1 cellular context compared by ENCODE assay signal in genomic region chr12:95634622-95635621, GRCh38.
A peak's percentile ranks its signal among the peaks of the same experiment; 100 is the strongest.
TF ChIP-seq lines count a peak whose summit lies in the region.

No MANE protein-coding gene starts in this region.

TF ChIP-seq in HepG2, 621 proteins besides CTCF, POLR2A, EP300 and RAD21 (continued from another document and continues in another):
- TF ChIP-seq HOXA9 (CRISPR knock-in tag; IDR thresholded peaks at IDR 0.05; ENCODE audit: borderline replicate concordance) (no peak), NR2F2 (IDR thresholded peaks at IDR 0.05; ENCODE audit: borderline replicate concordance, low read depth) (peak; percentile 34; the same call in 1 of the 2 replicates), ZNF296 (CRISPR knock-in tag; conservative IDR thresholded peaks at IDR 0.05) (no peak), KDM2A (CRISPR knock-in tag; IDR thresholded peaks at IDR 0.05; ENCODE audit: borderline replicate concordance, low read depth) (no peak), NFATC3 (CRISPR knock-in tag; IDR thresholded peaks at IDR 0.05) (no peak), NONO (IDR thresholded peaks at IDR 0.05) (no peak), NONO (CRISPR knock-in tag; conservative IDR thresholded peaks at IDR 0.05) (no peak), ZNF280D (CRISPR knock-in tag; IDR thresholded peaks at IDR 0.05) (no peak), SIX1 (CRISPR knock-in tag; IDR thresholded peaks at IDR 0.05; ENCODE audit: borderline replicate concordance) (no peak), MBNL3 (CRISPR knock-in tag; conservative IDR thresholded peaks at IDR 0.05) (no peak), MTF1 (CRISPR knock-in tag; IDR thresholded peaks at IDR 0.05) (no peak), MAFG (CRISPR knock-in tag; IDR thresholded peaks at IDR 0.05) (no peak), KAT7 (CRISPR knock-in tag; IDR thresholded peaks at IDR 0.05; ENCODE audit: borderline replicate concordance) (no peak), ZNF724P (CRISPR knock-in tag; IDR thresholded peaks at IDR 0.05; ENCODE audit: borderline replicate concordance) (no peak), DDIT3 (CRISPR knock-in tag; IDR thresholded peaks at IDR 0.05) (no peak), DZIP1 (CRISPR knock-in tag; IDR thresholded peaks at IDR 0.05) (no peak), LCORL (IDR thresholded peaks at IDR 0.05) (no peak), LCORL (CRISPR knock-in tag; IDR thresholded peaks at IDR 0.05) (no peak), TCF7L2 (IDR thresholded peaks at IDR 0.05; ENCODE audit: low read depth, low read length) (no peak), ASH2L (IDR thresholded peaks at IDR 0.05; ENCODE audit: insufficient read length, low read depth, low read length) (peak; percentile 39), ZNF205 (CRISPR knock-in tag; IDR thresholded peaks at IDR 0.05) (no peak), ZNF501 (CRISPR knock-in tag; IDR thresholded peaks at IDR 0.05) (peak; percentile 34; the same call in 1 of the 2 replicates), PHB2 (IDR thresholded peaks at IDR 0.05; ENCODE audit: partially characterized antibody) (no peak), ZNF644 (CRISPR knock-in tag; IDR thresholded peaks at IDR 0.05; ENCODE audit: low read depth) (peak; percentile 99), ZNF34 (CRISPR knock-in tag; IDR thresholded peaks at IDR 0.05; ENCODE audit: borderline replicate concordance) (no peak), SIX4 (CRISPR knock-in tag; IDR thresholded peaks at IDR 0.05) (no peak), ZEB1 (IDR thresholded peaks at IDR 0.05; ENCODE audit: insufficient replicate concordance, low read depth) (no peak), HNRNPL (IDR thresholded peaks at IDR 0.05; ENCODE audit: low read depth, low read length) (no peak), ZNF562 (CRISPR knock-in tag; IDR thresholded peaks at IDR 0.05; ENCODE audit: borderline replicate concordance) (no peak), PHF8 (CRISPR knock-in tag; IDR thresholded peaks at IDR 0.05) (no peak), ZNF841 (CRISPR knock-in tag; IDR thresholded peaks at IDR 0.05; ENCODE audit: borderline replicate concordance) (no peak), MEIS1 (CRISPR knock-in tag; IDR thresholded peaks at IDR 0.05; ENCODE audit: borderline replicate concordance) (no peak), ZBTB10 (CRISPR knock-in tag; IDR thresholded peaks at IDR 0.05; ENCODE audit: borderline replicate concordance) (no peak)
- TF ChIP-seq, protein P1, sequence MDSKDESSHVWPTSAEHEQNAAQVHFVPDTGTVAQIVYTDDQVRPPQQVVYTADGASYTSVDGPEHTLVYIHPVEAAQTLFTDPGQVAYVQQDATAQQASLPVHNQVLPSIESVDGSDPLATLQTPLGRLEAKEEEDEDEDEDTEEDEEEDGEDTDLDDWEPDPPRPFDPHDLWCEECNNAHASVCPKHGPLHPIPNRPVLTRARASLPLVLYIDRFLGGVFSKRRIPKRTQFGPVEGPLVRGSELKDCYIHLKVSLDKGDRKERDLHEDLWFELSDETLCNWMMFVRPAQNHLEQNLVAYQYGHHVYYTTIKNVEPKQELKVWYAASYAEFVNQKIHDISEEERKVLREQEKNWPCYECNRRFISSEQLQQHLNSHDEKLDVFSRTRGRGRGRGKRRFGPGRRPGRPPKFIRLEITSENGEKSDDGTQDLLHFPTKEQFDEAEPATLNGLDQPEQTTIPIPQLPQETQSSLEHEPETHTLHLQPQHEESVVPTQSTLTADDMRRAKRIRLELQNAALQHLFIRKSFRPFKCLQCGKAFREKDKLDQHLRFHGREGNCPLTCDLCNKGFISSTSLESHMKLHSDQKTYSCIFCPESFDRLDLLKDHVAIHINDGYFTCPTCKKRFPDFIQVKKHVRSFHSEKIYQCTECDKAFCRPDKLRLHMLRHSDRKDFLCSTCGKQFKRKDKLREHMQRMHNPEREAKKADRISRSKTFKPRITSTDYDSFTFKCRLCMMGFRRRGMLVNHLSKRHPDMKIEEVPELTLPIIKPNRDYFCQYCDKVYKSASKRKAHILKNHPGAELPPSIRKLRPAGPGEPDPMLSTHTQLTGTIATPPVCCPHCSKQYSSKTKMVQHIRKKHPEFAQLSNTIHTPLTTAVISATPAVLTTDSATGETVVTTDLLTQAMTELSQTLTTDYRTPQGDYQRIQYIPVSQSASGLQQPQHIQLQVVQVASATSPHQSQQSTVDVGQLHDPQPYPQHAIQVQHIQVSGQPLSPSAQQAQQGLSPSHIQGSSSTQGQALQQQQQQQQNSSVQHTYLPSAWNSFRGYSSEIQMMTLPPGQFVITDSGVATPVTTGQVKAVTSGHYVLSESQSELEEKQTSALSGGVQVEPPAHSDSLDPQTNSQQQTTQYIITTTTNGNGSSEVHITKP (CRISPR knock-in tag; IDR thresholded peaks at IDR 0.05; ENCODE audit: low read depth) = no peak
- TF ChIP-seq, protein P2, sequence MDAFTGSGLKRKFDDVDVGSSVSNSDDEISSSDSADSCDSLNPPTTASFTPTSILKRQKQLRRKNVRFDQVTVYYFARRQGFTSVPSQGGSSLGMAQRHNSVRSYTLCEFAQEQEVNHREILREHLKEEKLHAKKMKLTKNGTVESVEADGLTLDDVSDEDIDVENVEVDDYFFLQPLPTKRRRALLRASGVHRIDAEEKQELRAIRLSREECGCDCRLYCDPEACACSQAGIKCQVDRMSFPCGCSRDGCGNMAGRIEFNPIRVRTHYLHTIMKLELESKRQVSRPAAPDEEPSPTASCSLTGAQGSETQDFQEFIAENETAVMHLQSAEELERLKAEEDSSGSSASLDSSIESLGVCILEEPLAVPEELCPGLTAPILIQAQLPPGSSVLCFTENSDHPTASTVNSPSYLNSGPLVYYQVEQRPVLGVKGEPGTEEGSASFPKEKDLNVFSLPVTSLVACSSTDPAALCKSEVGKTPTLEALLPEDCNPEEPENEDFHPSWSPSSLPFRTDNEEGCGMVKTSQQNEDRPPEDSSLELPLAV (CRISPR knock-in tag; conservative IDR thresholded peaks at IDR 0.05; ENCODE audit: low read depth) = no peak
- TF ChIP-seq, protein P3, sequence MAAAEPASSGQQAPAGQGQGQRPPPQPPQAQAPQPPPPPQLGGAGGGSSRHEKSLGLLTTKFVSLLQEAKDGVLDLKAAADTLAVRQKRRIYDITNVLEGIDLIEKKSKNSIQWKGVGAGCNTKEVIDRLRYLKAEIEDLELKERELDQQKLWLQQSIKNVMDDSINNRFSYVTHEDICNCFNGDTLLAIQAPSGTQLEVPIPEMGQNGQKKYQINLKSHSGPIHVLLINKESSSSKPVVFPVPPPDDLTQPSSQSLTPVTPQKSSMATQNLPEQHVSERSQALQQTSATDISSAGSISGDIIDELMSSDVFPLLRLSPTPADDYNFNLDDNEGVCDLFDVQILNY (CRISPR knock-in tag; conservative IDR thresholded peaks at IDR 0.05) = no peak
- TF ChIP-seq, protein P4, sequence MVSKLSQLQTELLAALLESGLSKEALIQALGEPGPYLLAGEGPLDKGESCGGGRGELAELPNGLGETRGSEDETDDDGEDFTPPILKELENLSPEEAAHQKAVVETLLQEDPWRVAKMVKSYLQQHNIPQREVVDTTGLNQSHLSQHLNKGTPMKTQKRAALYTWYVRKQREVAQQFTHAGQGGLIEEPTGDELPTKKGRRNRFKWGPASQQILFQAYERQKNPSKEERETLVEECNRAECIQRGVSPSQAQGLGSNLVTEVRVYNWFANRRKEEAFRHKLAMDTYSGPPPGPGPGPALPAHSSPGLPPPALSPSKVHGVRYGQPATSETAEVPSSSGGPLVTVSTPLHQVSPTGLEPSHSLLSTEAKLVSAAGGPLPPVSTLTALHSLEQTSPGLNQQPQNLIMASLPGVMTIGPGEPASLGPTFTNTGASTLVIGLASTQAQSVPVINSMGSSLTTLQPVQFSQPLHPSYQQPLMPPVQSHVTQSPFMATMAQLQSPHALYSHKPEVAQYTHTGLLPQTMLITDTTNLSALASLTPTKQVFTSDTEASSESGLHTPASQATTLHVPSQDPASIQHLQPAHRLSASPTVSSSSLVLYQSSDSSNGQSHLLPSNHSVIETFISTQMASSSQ (IDR thresholded peaks at IDR 0.05; ENCODE audit: low read depth) = no peak
- TF ChIP-seq, protein P4 (CRISPR knock-in tag; IDR thresholded peaks at IDR 0.05; ENCODE audit: borderline replicate concordance) = no peak
- TF ChIP-seq, protein P5, sequence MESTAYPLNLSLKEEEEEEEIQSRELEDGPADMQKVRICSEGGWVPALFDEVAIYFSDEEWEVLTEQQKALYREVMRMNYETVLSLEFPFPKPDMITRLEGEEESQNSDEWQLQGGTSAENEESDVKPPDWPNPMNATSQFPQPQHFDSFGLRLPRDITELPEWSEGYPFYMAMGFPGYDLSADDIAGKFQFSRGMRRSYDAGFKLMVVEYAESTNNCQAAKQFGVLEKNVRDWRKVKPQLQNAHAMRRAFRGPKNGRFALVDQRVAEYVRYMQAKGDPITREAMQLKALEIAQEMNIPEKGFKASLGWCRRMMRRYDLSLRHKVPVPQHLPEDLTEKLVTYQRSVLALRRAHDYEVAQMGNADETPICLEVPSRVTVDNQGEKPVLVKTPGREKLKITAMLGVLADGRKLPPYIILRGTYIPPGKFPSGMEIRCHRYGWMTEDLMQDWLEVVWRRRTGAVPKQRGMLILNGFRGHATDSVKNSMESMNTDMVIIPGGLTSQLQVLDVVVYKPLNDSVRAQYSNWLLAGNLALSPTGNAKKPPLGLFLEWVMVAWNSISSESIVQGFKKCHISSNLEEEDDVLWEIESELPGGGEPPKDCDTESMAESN (CRISPR knock-in tag; conservative IDR thresholded peaks at IDR 0.05) = no peak
